8 cellular contexts compared by ENCODE assay signal in genomic region chr9:127853312-127854168, GRCh38. TPM values are rescaled to one million over a fixed set of nuclear protein-coding genes. Genes with fewer than 3 reads are reported as not detected.
DNase-seq lines count a peak whose midpoint lies in the region; ATAC-seq, FAIRE-seq and TF ChIP-seq lines count a peak whose summit lies in the region.

No MANE protein-coding gene starts in this region.

- H3K9me3 Mint-ChIP-seq in CD14-positive monocyte, result peaks cover 18 to 22% (median 19%) of the 10 kb centered on the region in 7 donors

- H2AFZ ChIP-seq in SK-N-SH (ENCODE audit: low read depth), result peak overlapping the region; percentile 60; the same call in 1 of the 2 replicates

- H3K4me1 Mint-ChIP-seq in CD14-positive monocyte, result peaks cover 44% of the 10 kb centered on the region

- H3K27ac ChIP-seq in SK-N-SH (ENCODE audit: low read depth in 2 of 2, low read length in 1 of 2), result peak overlapping the region; percentile 58 to 86; a peak in 3 of 4 replicates
- H3K27ac ChIP-seq in esophagus (ENCODE audit: low read depth in 2 of 2, low read length in 1 of 2), result peak overlapping the region; percentile 73 to 75
- peak overlapping the region in 3 of 4 donors; percentile 29 to 46 (median 33) for H3K27ac ChIP-seq in pancreas

- H4K20me1 ChIP-seq in SK-N-SH (ENCODE audit: insufficient read depth), result no peaks in the 10 kb centered on the region

- CTCF ChIA-PET in SK-N-SH (lab: Yijun Ruan, JAX), result interaction anchor here (0.7 to 10.9 kb wide), 15 partner anchors 10 to 267 kb away, joined by 3 to 116 read pairs (median 5); partner anchors contain the start of gene TOR2A

- H3K36me3 Mint-ChIP-seq in CD14-positive monocyte, result peaks cover 27 to 29% of the 10 kb centered on the region in 2 donors

- peak overlapping the region; percentile 70 for H3K9ac ChIP-seq in SK-N-SH

- H3F3A ChIP-seq in SK-N-SH (replicated peaks; ENCODE audit: insufficient read depth), result no peaks in the 10 kb centered on the region

- peak overlapping the region; percentile 96 for H3K4me2 ChIP-seq in SK-N-SH

- H3K4me1 ChIP-seq in SK-N-SH (ENCODE audit: control insufficient read depth in 1 of 2, insufficient read depth in 2 of 2, low read depth in 1 of 2, low read length in 1 of 2) (peaks cover 6 to 28% of the 10 kb centered on the region in 2 experiments; a peak in 2 of 4 replicates), esophagus (ENCODE audit: control insufficient read depth in 2 of 2, insufficient read depth in 2 of 2, low read length in 1 of 2) (peaks cover 0 to 4% of the 10 kb centered on the region in 2 donors), pancreas (peaks cover 0 to 6% (median 0%) of the 10 kb centered on the region in 3 donors)

- H3K79me2 ChIP-seq in SK-N-SH (ENCODE audit: insufficient read depth), result peaks cover 57% of the 10 kb centered on the region

- TF ChIP-seq RAD21 in SK-N-SH (IDR thresholded peaks at IDR 0.05; ENCODE audit: low read length), result no peak

- no peak for FAIRE-seq in pancreas (lab: Jason Lieb, UNC)

- intact Hi-C loops in CD14-positive monocyte (cut with micrococcal nuclease) (no loop called here), pancreas (cut with DNase I) (no loop called here)

- peak overlapping the region; percentile 62 to 81 for H3K4me3 ChIP-seq in SK-N-SH (ENCODE audit: low read depth in 2 of 2, low read length in 1 of 2)
- peak overlapping the region; percentile 29 to 56 for H3K4me3 ChIP-seq in esophagus (ENCODE audit: low read depth in 1 of 2, low read length in 2 of 2)
- H3K4me3 ChIP-seq in pancreas, result peak overlapping the region; percentile 8 to 39 (median 20)

- peaks cover 0 to 3% (median 3%) of the 10 kb centered on the region in 3 donors for H3K27me3 Mint-ChIP-seq in CD14-positive monocyte (ENCODE audit: low read depth in 3 of 3)

- no peaks in the 10 kb centered on the region for H3K9me2 ChIP-seq in SK-N-SH

- H3K9me3 ChIP-seq in SK-N-SH (peaks cover 7% of the 10 kb centered on the region; the same call in 1 of the 2 replicates), esophagus (ENCODE audit: control insufficient read depth in 2 of 2, insufficient read depth in 1 of 2, low read depth in 1 of 2, low read length in 1 of 2) (peaks cover 0 to 5% of the 10 kb centered on the region in 2 donors), pancreas (no peaks in the 10 kb centered on the region)

- TF ChIP-seq CTCF in CD14-positive monocyte (IDR thresholded peaks at IDR 0.05) (no peak), SK-N-SH (IDR thresholded peaks at IDR 0.05) (no peak), pancreas (IDR thresholded peaks at IDR 0.05) (no peak)

- ATAC-seq in pancreas (peak in 1 of 4 donors; percentile 36), GM18861 (IDR thresholded peaks at IDR 0.05; ENCODE audit: unreplicated experiment) (no peak), GM18873 (IDR thresholded peaks at IDR 0.05; ENCODE audit: low FRiP score, unreplicated experiment) (no peak)

- peak overlapping the region; percentile 69 to 88 (median 78) for H3K27ac Mint-ChIP-seq in CD14-positive monocyte

- H3K27me3 ChIP-seq in SK-N-SH (ENCODE audit: insufficient read depth) (no peaks in the 10 kb centered on the region), esophagus (ENCODE audit: control insufficient read depth in 1 of 2, insufficient read depth in 2 of 2, low read length in 2 of 2) (no peaks in the 10 kb centered on the region), pancreas (no peaks in the 10 kb centered on the region)

- TF ChIP-seq EP300 in SK-N-SH (IDR thresholded peaks at IDR 0.05; ENCODE audit: borderline replicate concordance in 1 of 2, low read depth in 1 of 2, low read length in 1 of 2), result no peak

- DNase-seq in CD14-positive monocyte (ENCODE audit: low spot score), result no peak
- peak; percentile 74 for DNase-seq in SK-N-SH
- peak in 1 of 6 donors; percentile 15 for DNase-seq in pancreas
- no peak for DNase-seq in SIG-M5 treated with dmso at 0.1 percent for 504 hours (lab: John Stamatoyannopoulos, UW; ENCODE audit: unreplicated experiment)
- no peak for DNase-seq in NOMO-1 treated with dmso at 0.1 percent for 144 hours (lab: John Stamatoyannopoulos, UW; ENCODE audit: unreplicated experiment)

- 60% methylated on average over 12 of the region's 13 CpGs for WGBS in SK-N-SH (ENCODE audit: low lambda C conversion rate)
- WGBS in esophagus, 2 donors, result 52 to 57% methylated on average over 13 of the region's 13 CpGs
- WGBS in pancreas, 2 donors, result 66 to 68% methylated on average over 13 of the region's 13 CpGs

- H3K36me3 ChIP-seq in SK-N-SH (replicated peaks in 1 of 2; ENCODE audit: control insufficient read depth in 1 of 2, insufficient read depth in 2 of 2, low read length in 1 of 2) (peaks cover 0 to 12% of the 10 kb centered on the region in 2 experiments), esophagus (ENCODE audit: control insufficient read depth in 2 of 2, insufficient read depth in 2 of 2, low read length in 1 of 2) (no peaks in the 10 kb centered on the region), pancreas (no peaks in the 10 kb centered on the region)

- POLR2A ChIA-PET in SK-N-SH (lab: Yijun Ruan, JAX), result interaction anchor here (0.9 to 1.8 kb wide), 3 partner anchors 10 to 61 kb away, joined by 3 to 5 read pairs (median 3); no protein-coding TSS in a partner anchor

- H3K4me3 Mint-ChIP-seq in CD14-positive monocyte, result peak overlapping the region; percentile 93 to 95

TF ChIP-seq in SK-N-SH, 30 proteins besides CTCF, POLR2A, EP300 and RAD21:
- TF ChIP-seq REST (IDR thresholded peaks at IDR 0.05; ENCODE audit: low read depth, low read length) (no peak), POLR2AphosphoS5 (IDR thresholded peaks at IDR 0.05; ENCODE audit: low read depth, low read length) (no peak), RCOR1 (IDR thresholded peaks at IDR 0.05; ENCODE audit: low read length) (peak; percentile 49; the same call in 1 of the 2 replicates)
- TF ChIP-seq, protein P1, sequence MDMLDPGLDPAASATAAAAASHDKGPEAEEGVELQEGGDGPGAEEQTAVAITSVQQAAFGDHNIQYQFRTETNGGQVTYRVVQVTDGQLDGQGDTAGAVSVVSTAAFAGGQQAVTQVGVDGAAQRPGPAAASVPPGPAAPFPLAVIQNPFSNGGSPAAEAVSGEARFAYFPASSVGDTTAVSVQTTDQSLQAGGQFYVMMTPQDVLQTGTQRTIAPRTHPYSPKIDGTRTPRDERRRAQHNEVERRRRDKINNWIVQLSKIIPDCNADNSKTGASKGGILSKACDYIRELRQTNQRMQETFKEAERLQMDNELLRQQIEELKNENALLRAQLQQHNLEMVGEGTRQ (IDR thresholded peaks at IDR 0.05; ENCODE audit: borderline replicate concordance, low read depth, low read length), result no peak

RNA-seq across cellular contexts. Expression of gene ENG, which starts 0.9 kb away (rescaled TPM):
- 10 to 100 TPM; 15.7 to 26.0 TPM for polyA plus RNA-seq in CD14-positive monocyte
- polyA plus RNA-seq in SK-N-SH (2012; rRNA removed), result 8.8 and 18.8 TPM in 2 replicates
- polyA plus RNA-seq in SK-N-SH (2012; cell fraction: cytosol; rRNA removed), result 8.8 and 16.2 TPM in 2 replicates
- 25.8 and 27.5 TPM in 2 replicates for polyA plus RNA-seq in SK-N-SH (2012; cell fraction: nucleus; rRNA removed)
- 10 to 100 TPM; 11.1 to 17.9 TPM for polyA plus RNA-seq in esophagus
- total RNA-seq in pancreas, result 10 to 100 TPM in 5 of 6 donors, 1 to 10 TPM in 1; 9.7 to 42.4 (median 13.6) TPM
- 10 to 100 TPM; 25.8 to 32.9 TPM for polyA plus RNA-seq in pancreas

RNA-seq across cellular contexts. Expression of gene AK1, which starts 23.9 kb away (rescaled TPM):
- not detected for polyA plus RNA-seq in CD14-positive monocyte
- 103 and 125 TPM in 2 replicates for polyA plus RNA-seq in SK-N-SH (2012; rRNA removed)
- 65.8 and 85.2 TPM in 2 replicates for polyA plus RNA-seq in SK-N-SH (2012; cell fraction: cytosol; rRNA removed)
- polyA plus RNA-seq in SK-N-SH (2012; cell fraction: nucleus; rRNA removed), result 98.3 and 147 TPM in 2 replicates
- polyA plus RNA-seq in esophagus, result 10 to 100 TPM; 51.7 to 68.4 TPM
- 10 to 100 TPM in 4 of 6 donors, 1 to 10 TPM in 2; 8.9 to 18.3 (median 15.2) TPM for total RNA-seq in pancreas
- 10 to 100 TPM; 49.5 to 81.7 TPM for polyA plus RNA-seq in pancreas

RNA-seq across cellular contexts. Expression of gene ST6GALNAC6, which starts 45.9 kb away (rescaled TPM):
- 10 to 100 TPM in 1 of 2 donors, 1 to 10 TPM in 1; 8.2 to 12.0 TPM for polyA plus RNA-seq in CD14-positive monocyte
- 34.8 and 47.5 TPM in 2 replicates for polyA plus RNA-seq in SK-N-SH (2012; rRNA removed)
- polyA plus RNA-seq in SK-N-SH (2012; cell fraction: cytosol; rRNA removed), result 15.2 and 27.6 TPM in 2 replicates
- polyA plus RNA-seq in SK-N-SH (2012; cell fraction: nucleus; rRNA removed), result 38.6 and 69.7 TPM in 2 replicates
- polyA plus RNA-seq in esophagus, result 10 to 100 TPM; 21.8 to 23.6 TPM
- 10 to 100 TPM; 20.7 to 31.1 (median 26.0) TPM for total RNA-seq in pancreas
- 10 to 100 TPM; 30.6 to 35.7 TPM for polyA plus RNA-seq in pancreas

RNA-seq across cellular contexts. Expression of gene FPGS, which starts 50.9 kb away (rescaled TPM):
- polyA plus RNA-seq in CD14-positive monocyte (10 to 100 TPM; 21.3 to 25.2 TPM), SK-N-SH (2012; rRNA removed) (82.3 and 82.7 TPM in 2 replicates), esophagus (10 to 100 TPM; 28.7 to 31.5 TPM), pancreas (10 to 100 TPM; 57.1 to 85.3 TPM)
- polyA plus RNA-seq in SK-N-SH (2012; cell fraction: cytosol; rRNA removed), result 32.6 and 51.9 TPM in 2 replicates
- 183 and 238 TPM in 2 replicates for polyA plus RNA-seq in SK-N-SH (2012; cell fraction: nucleus; rRNA removed)
- total RNA-seq in pancreas, result 10 to 100 TPM; 27.0 to 41.3 (median 34.3) TPM

Comparison
In these comparisons a context has a peak if more than half of its experiments do, and no peak if none do; other contexts are left out.
1. H3K4me3 ChIP-seq: peak in every context shown above with its lines; median percentile 72 in SK-N-SH; 42 in esophagus; 20 in pancreas.
2. RNA of gene AK1, which starts 23.9 kb away (polyA plus RNA-seq): 65.8 to 147 TPM in SK-N-SH, 49.5 to 81.7 TPM in pancreas and 51.7 to 68.4 TPM in esophagus; not detected in CD14-positive monocyte; every median in the first group is over 10 times any median in the second.
3. Peak in every context shown above with its lines, with median percentiles within 50 percentile points of each other: H3K27ac ChIP-seq.